ENCODE assay signal across 24 cellular contexts in genomic region chr10:7189909-7190308, GRCh38.
"Had no signal": no experiment of that assay in that cellular context is flagged by ENCODE, and none has a peak within 500 bp of the region (broad histone marks: within the 10 kb centered on the region; RNA-seq: fewer than 3 reads in every experiment).

No MANE protein-coding gene starts in this region.

- DNase-seq: dorsolateral prefrontal cortex; effector CD4-positive, alpha-beta T cell; foreskin fibroblast; gastrocnemius medialis; head of caudate nucleus; kidney; occipital lobe; ovary; psoas muscle; right cardiac atrium; sigmoid colon; stimulated activated CD4-positive, alpha-beta T cell treated with anti-CD3 and anti-CD28 coated beads, Interleukin-2, amount 100 ng/mL, for 24 hours; stimulated activated CD4-positive, alpha-beta T cell treated with anti-CD3 and anti-CD28 coated beads, Interleukin-4, amount 100 ng/mL, for 24 hours; upper lobe of right lung; uterus had no signal

- H3K27me3 ChIP-seq: dorsolateral prefrontal cortex, gastrocnemius medialis, ovary, sigmoid colon, tibial nerve, upper lobe of right lung, uterus had no signal

- H3K4me3 ChIP-seq: dorsolateral prefrontal cortex, gastrocnemius medialis, lung, ovary, psoas muscle, sigmoid colon, thoracic aorta, tibial nerve, upper lobe of right lung, uterus had no signal

- ATAC-seq: esophagus mucosa; gastrocnemius medialis; left lobe of liver; psoas muscle; right cardiac atrium; stimulated activated effector memory CD8-positive, alpha-beta T cell treated with anti-CD3 and anti-CD28 coated beads, Interleukin-12 subunit alpha, Interleukin-12 subunit beta, amount 100 ng/mL, for 72 hours; upper lobe of right lung had no signal

- H3K9me3 Mint-ChIP-seq: stimulated activated effector memory CD8-positive, alpha-beta T cell treated with anti-CD3 and anti-CD28 coated beads, Interleukin-12 subunit alpha, Interleukin-12 subunit beta, amount 100 ng/mL, for 72 hours had no signal

- H3K4me1 ChIP-seq: gastrocnemius medialis, psoas muscle, sigmoid colon, upper lobe of right lung, uterus had no signal

- H3K27ac Mint-ChIP-seq: memory B cell; stimulated activated effector memory CD8-positive, alpha-beta T cell treated with anti-CD3 and anti-CD28 coated beads, Interleukin-12 subunit alpha, Interleukin-12 subunit beta, amount 100 ng/mL, for 72 hours had no signal

- H3K4me3 Mint-ChIP-seq: memory B cell; stimulated activated effector memory CD8-positive, alpha-beta T cell treated with anti-CD3 and anti-CD28 coated beads, Interleukin-12 subunit alpha, Interleukin-12 subunit beta, amount 100 ng/mL, for 72 hours; stimulated activated naive CD8-positive, alpha-beta T cell treated with anti-CD3 and anti-CD28 coated beads, Interleukin-15, Interleukin-2, amounts not matched to agents 100 ng/mL and 50 ng/mL, for 24 hours had no signal

- H3K36me3 ChIP-seq: ovary, sigmoid colon, thoracic aorta, upper lobe of right lung, uterus had no signal

- H3K9me3 ChIP-seq: gastrocnemius medialis, ovary, psoas muscle, sigmoid colon, thoracic aorta, upper lobe of right lung, uterus had no signal

- H3K27ac ChIP-seq: epithelial cell of prostate, gastrocnemius medialis, ovary, psoas muscle, sigmoid colon, thoracic aorta, upper lobe of right lung, uterus had no signal

- H3K27me3 Mint-ChIP-seq: memory B cell; stimulated activated naive CD8-positive, alpha-beta T cell treated with anti-CD3 and anti-CD28 coated beads, Interleukin-15, Interleukin-2, amounts not matched to agents 100 ng/mL and 50 ng/mL, for 24 hours had no signal
